In genomic region chr6:88840806-88841539, GRCh38 we compare ENCODE assay signal across 25 cellular contexts.
DNase-seq lines count a peak whose midpoint lies in the region; ATAC-seq, FAIRE-seq and TF ChIP-seq lines count a peak whose summit lies in the region.
"Had no signal": no experiment of that assay in that cellular context is flagged by ENCODE, and none has a peak within 500 bp of the region (broad histone marks: within the 10 kb centered on the region; RNA-seq: fewer than 3 reads in every experiment).

No MANE protein-coding gene starts in this region.

- no peak overlapping the region for H3K9ac ChIP-seq in mesendoderm (ENCODE audit: low read length)

- H3K18ac ChIP-seq in mesendoderm (ENCODE audit: low read length) = no peak overlapping the region

- no peaks in the 10 kb centered on the region for H3K4me1 ChIP-seq in mesendoderm (ENCODE audit: control insufficient read depth, low read depth, low read length)
- H3K4me1 ChIP-seq in gastrocnemius medialis = no peaks in the 10 kb centered on the region

- H2BK5ac ChIP-seq in mesendoderm (ENCODE audit: low read length) = no peak overlapping the region

- H3K27ac ChIP-seq in mesendoderm (ENCODE audit: low read depth, low read length) = no peak overlapping the region
- H3K27ac ChIP-seq in gastrocnemius medialis = no peak overlapping the region
- H3K27ac ChIP-seq: cardiac muscle cell, ovary, SK-N-MC, vagina had no signal

- H3K36me3 ChIP-seq in mesendoderm (ENCODE audit: control insufficient read depth, insufficient read depth, low read length) = no peaks in the 10 kb centered on the region
- H3K36me3 ChIP-seq in gastrocnemius medialis = no peaks in the 10 kb centered on the region
- H3K36me3 ChIP-seq: cardiac muscle cell, ovary, vagina had no signal

- no peaks in the 10 kb centered on the region for H3K9me3 ChIP-seq in gastrocnemius medialis
- H3K9me3 ChIP-seq: Caco-2, ovary, vagina had no signal

- in situ Hi-C loops in G401 (cut with HindIII; ENCODE audit: low sequenced_read_pairs) = no loop called here
- in situ Hi-C loops in gastrocnemius medialis (cut with MboI; ENCODE audit: low sequenced_read_pairs in 4 of 4) = no loop called here

- no peak overlapping the region for H3K56ac ChIP-seq in mesendoderm (ENCODE audit: low read length)

- no peak for TF ChIP-seq CTCF in gastrocnemius medialis (IDR thresholded peaks at IDR 0.05 in 4 of 5, conservative IDR thresholded peaks at IDR 0.05 in 1 of 5)

- H2BK15ac ChIP-seq in mesendoderm (replicated peaks; ENCODE audit: low read depth) = no peak overlapping the region

- no peak overlapping the region for H2BK120ac ChIP-seq in mesendoderm (ENCODE audit: low read depth, low read length)

- no peak overlapping the region for H3K4me2 ChIP-seq in mesendoderm (ENCODE audit: low read length)

- DNase-seq in G401 (ENCODE audit: low spot score) = peak; percentile 23
- DNase-seq in amniotic epithelial cell (ENCODE audit: low read depth) = peak; percentile 29
- DNase-seq in iris pigment epithelial cell (ENCODE audit: low read depth) = peak; percentile 41
- peak; percentile 64 for DNase-seq in renal cortical epithelial cell (ENCODE audit: low read depth)
- DNase-seq in mesendoderm = no peak
- DNase-seq in SIG-M5 treated with dmso at 0.1 percent for 504 hours (lab: John Stamatoyannopoulos, UW; ENCODE audit: unreplicated experiment) = no peak
- no peak for DNase-seq in gastrocnemius medialis
- no peak for DNase-seq in urothelium cell line (ENCODE audit: low spot score)
- DNase-seq: activated CD4-positive, alpha-beta T cell treated with anti-CD3 and anti-CD28 coated beads for 1 hour; AML-193; effector CD8-positive, alpha-beta T cell; Kasumi-1; left ventricle myocardium superior; NCI-H1436 treated with DMSO at 0.1 percent for 48 hours; NCI-H748 treated with DMSO at 0.1 percent for 48 hours; ovary; stimulated activated CD4-positive, alpha-beta T cell treated with anti-CD3 and anti-CD28 coated beads, Interleukin-2, amount 100 ng/mL, for 48 hours; T-helper 9 cell had no signal

- H3K79me2 ChIP-seq in mesendoderm (ENCODE audit: control insufficient read depth, insufficient read depth, low read length) = no peaks in the 10 kb centered on the region

- H3K4ac ChIP-seq in mesendoderm (ENCODE audit: low read depth, low read length) = no peak overlapping the region

- no peak overlapping the region for H4K8ac ChIP-seq in mesendoderm (ENCODE audit: low read depth, low read length)

- H3K27me3 ChIP-seq in mesendoderm (ENCODE audit: insufficient read depth, low read length, poor library complexity) = no peaks in the 10 kb centered on the region
- no peaks in the 10 kb centered on the region for H3K27me3 ChIP-seq in gastrocnemius medialis
- H3K27me3 ChIP-seq: cardiac muscle cell, ovary, vagina had no signal

- H4K5ac ChIP-seq in mesendoderm (ENCODE audit: low read length) = no peak overlapping the region

- no CpG with 5 or more reads among the region's 3 CpGs for WGBS in mesendoderm (ENCODE audit: extremely low coverage, insufficient coverage, low lambda C conversion rate)

- no peak for ATAC-seq in gastrocnemius medialis
- ATAC-seq: HCT116, left ventricle myocardium superior, Panc1 had no signal

- no peak overlapping the region for H3K23ac ChIP-seq in mesendoderm (ENCODE audit: low read length)

- no peaks in the 10 kb centered on the region for H3K79me1 ChIP-seq in mesendoderm (ENCODE audit: low read length)

- H3K4me3 ChIP-seq in mesendoderm (ENCODE audit: low read length) (no peak overlapping the region), gastrocnemius medialis (no peak overlapping the region)
- H3K4me3 ChIP-seq: cardiac muscle cell, ovary, SK-N-MC, vagina had no signal

- intact Hi-C loops in gastrocnemius medialis (cut with DNase I; ENCODE audit: low total_unique reads) = no loop called here

- TF ChIP-seq POLR2A in gastrocnemius medialis (IDR thresholded peaks at IDR 0.05) = no peak

- no peak for FAIRE-seq in urothelium cell line (lab: Jason Lieb, UNC)
- FAIRE-seq: G401.6 had no signal

- H2AK5ac ChIP-seq in mesendoderm (ENCODE audit: low read length) = no peak overlapping the region

Comparison
In these comparisons a context has a peak if more than half of its experiments do, and no peak if none do; other contexts are left out.
1. DNase-seq: peak in G401 (single experiment), amniotic epithelial cell (single experiment), iris pigment epithelial cell (single experiment) and renal cortical epithelial cell (single experiment); none in mesendoderm (single experiment), SIG-M5 treated with dmso at 0.1 percent for 504 hours (single experiment), gastrocnemius medialis (0 of 2) and urothelium cell line (single experiment).